ENCODE assay signal across 8 cellular contexts in the genomic region with DNA sequence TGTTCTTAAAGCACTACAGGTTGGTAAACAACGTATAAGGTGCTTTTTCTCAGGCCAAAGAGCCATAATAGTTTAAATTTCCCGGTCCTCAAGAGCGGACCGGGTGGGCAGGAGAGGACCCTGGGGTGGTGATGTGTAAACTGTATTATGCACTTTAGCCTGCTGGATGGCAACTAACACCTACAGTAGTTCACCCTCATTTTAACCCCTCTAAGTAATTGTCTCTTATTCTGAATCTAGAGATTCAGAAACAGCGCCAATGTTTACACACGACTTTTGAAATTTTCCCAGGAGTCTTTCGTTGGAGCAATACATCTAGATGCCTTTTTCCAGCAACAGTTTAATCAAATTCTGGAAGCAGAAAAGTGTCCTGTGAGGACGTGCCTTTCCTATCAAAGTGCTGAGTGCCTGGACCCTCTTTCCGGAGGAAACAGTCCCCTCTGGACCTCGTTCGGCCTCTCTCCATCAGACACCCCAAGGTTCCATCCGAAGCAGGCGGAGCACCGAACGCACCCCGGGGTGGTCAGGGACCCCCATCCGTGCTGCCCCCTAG. TPM values are rescaled to one million over a fixed set of nuclear protein-coding genes. Genes with fewer than 3 reads are reported as not detected.
DNase-seq lines count a peak whose midpoint lies in the region; ATAC-seq, FAIRE-seq and TF ChIP-seq lines count a peak whose summit lies in the region.

No MANE protein-coding gene starts in this region.

- H3K27me3 ChIP-seq in Caco-2 (replicated peaks; ENCODE audit: control insufficient read depth, insufficient read depth, low read length) (no peaks in the 10 kb centered on the region), NT2/D1 (ENCODE audit: insufficient read depth, insufficient read length) (peaks cover 57% of the 10 kb centered on the region), endothelial cell of umbilical vein (ENCODE audit: control insufficient read depth in 2 of 2, insufficient read depth in 2 of 2, low read length in 2 of 2) (peaks cover 2 to 21% of the 10 kb centered on the region in 2 experiments)

- no peaks in the 10 kb centered on the region for H3K36me3 ChIP-seq in Caco-2 (ENCODE audit: control insufficient read depth, insufficient read depth, low read length)
- H3K36me3 ChIP-seq in NT2/D1 (ENCODE audit: insufficient read depth, insufficient read length, low read length) = no peaks in the 10 kb centered on the region
- no peaks in the 10 kb centered on the region for H3K36me3 ChIP-seq in endothelial cell of umbilical vein (ENCODE audit: control insufficient read depth in 2 of 2, extremely low read depth in 1 of 2, insufficient read depth in 2 of 2, low read length in 2 of 2)

- BruUV-seq in Caco-2 (replicated peaks; lab: Mats Ljungman, UMichigan) = TSS peak; percentile 66
- BruUV-seq in endothelial cell of umbilical vein (replicated peaks; lab: Mats Ljungman, UMichigan) = no TSS peak

- no peak for TF ChIP-seq CTCF in Caco-2 (IDR thresholded peaks at IDR 0.05; ENCODE audit: insufficient read depth in 1 of 2, low read depth in 1 of 2, low read length in 1 of 2, severe bottlenecking in 1 of 2, unreplicated experiment in 1 of 2)
- peak in 1 of 2 donors; percentile 0 for TF ChIP-seq CTCF in endothelial cell of umbilical vein (IDR thresholded peaks at IDR 0.05; ENCODE audit: extremely low read depth in 1 of 2, insufficient read depth in 1 of 2, low read depth in 1 of 2, low read length in 2 of 2)
- no peak for TF ChIP-seq CTCF in osteocyte (IDR thresholded peaks at IDR 0.05)

- H3K27me3 Mint-ChIP-seq in Caco-2 (ENCODE audit: insufficient read depth, unreplicated experiment) (no peaks in the 10 kb centered on the region), osteocyte (ENCODE audit: unreplicated experiment) (peaks cover 54% of the 10 kb centered on the region)

- H3K9ac ChIP-seq in NT2/D1 (ENCODE audit: insufficient read length, low read depth) = peak overlapping the region; percentile 56
- peak overlapping the region; percentile 43 for H3K9ac ChIP-seq in endothelial cell of umbilical vein (replicated peaks; ENCODE audit: extremely low read depth, insufficient read depth, low read length)

- intact Hi-C loops in Caco-2 (cut with micrococcal nuclease; ENCODE audit: unreplicated experiment) = loop anchor here (1.0 to 10.0 kb wide), 3 partner anchors 38 to 397 kb away; partner anchors contain the start of genes MARVELD2 and SLC30A5
- intact Hi-C loops in endothelial cell of umbilical vein (cut with micrococcal nuclease) = loop anchor here (2.0 kb wide), 3 partner anchors 15 to 77 kb away; partner anchors contain the start of gene MARVELD2

- dilution Hi-C loops in endothelial cell of umbilical vein (cut with MboI; ENCODE audit: extremely low pct_ligation_motif_present, low sequenced_read_pairs) = no loop called here

- no peak for ATAC-seq in HG02973 (IDR thresholded peaks at IDR 0.05; ENCODE audit: unreplicated experiment)
- ATAC-seq in HG03457 (IDR thresholded peaks at IDR 0.05; ENCODE audit: unreplicated experiment) = no peak
- ATAC-seq in HG03045 (IDR thresholded peaks at IDR 0.05; ENCODE audit: unreplicated experiment) = no peak
- no peak for ATAC-seq in HG03280 (IDR thresholded peaks at IDR 0.05; ENCODE audit: unreplicated experiment)

- TF ChIP-seq POLR2A in endothelial cell of umbilical vein (IDR thresholded peaks at IDR 0.05; ENCODE audit: low read depth, low read length) = no peak

- peak overlapping the region; percentile 99 for H3K4me3 ChIP-seq in Caco-2 (ENCODE audit: low read depth, low read length)
- peak overlapping the region; percentile 61 for H3K4me3 ChIP-seq in NT2/D1 (ENCODE audit: insufficient read length, low read depth)
- peak overlapping the region; percentile 44 to 91 (median 72) for H3K4me3 ChIP-seq in endothelial cell of umbilical vein (replicated peaks in 1 of 3; ENCODE audit: insufficient read depth in 1 of 3, low read depth in 1 of 3, low read length in 3 of 3)

- H3K27ac Mint-ChIP-seq in Caco-2 (ENCODE audit: unreplicated experiment) (peak overlapping the region; percentile 100), osteocyte (ENCODE audit: unreplicated experiment) (no peak overlapping the region)

- H3K4me1 Mint-ChIP-seq in Caco-2 (ENCODE audit: low read depth, unreplicated experiment) (peaks cover 40% of the 10 kb centered on the region), osteocyte (ENCODE audit: unreplicated experiment) (peaks cover 7% of the 10 kb centered on the region)

- no peaks in the 10 kb centered on the region for H4K20me1 ChIP-seq in endothelial cell of umbilical vein (replicated peaks; ENCODE audit: control insufficient read depth, extremely low read depth, insufficient read depth, low read length)

- peaks cover 35% of the 10 kb centered on the region for H3K36me3 Mint-ChIP-seq in Caco-2 (ENCODE audit: insufficient read depth, unreplicated experiment)
- no peaks in the 10 kb centered on the region for H3K36me3 Mint-ChIP-seq in osteocyte (ENCODE audit: unreplicated experiment)

- no peak overlapping the region for H3K27ac ChIP-seq in endothelial cell of umbilical vein (ENCODE audit: insufficient read depth, low read depth, low read length)

- H3K4me3 Mint-ChIP-seq in Caco-2 (ENCODE audit: unreplicated experiment) = peak overlapping the region; percentile 100
- peak overlapping the region; percentile 81 for H3K4me3 Mint-ChIP-seq in osteocyte (ENCODE audit: unreplicated experiment)

- H3K9me3 ChIP-seq in Caco-2 = no peaks in the 10 kb centered on the region
- H3K9me3 ChIP-seq in NT2/D1 (ENCODE audit: insufficient read depth, low read length) = no peaks in the 10 kb centered on the region
- no peaks in the 10 kb centered on the region for H3K9me3 ChIP-seq in endothelial cell of umbilical vein (replicated peaks; ENCODE audit: control insufficient read depth, insufficient read depth, low read length)

- DNase-seq in Caco-2 = no peak
- no peak for DNase-seq in NT2/D1 (ENCODE audit: low read depth, low spot score)
- no peak for DNase-seq in endothelial cell of umbilical vein (ENCODE audit: low read depth, low spot score)
- no peak for DNase-seq in osteocyte (ENCODE audit: extremely low spot score, unreplicated experiment)

- H3K9me1 ChIP-seq in endothelial cell of umbilical vein (replicated peaks; ENCODE audit: control insufficient read depth, extremely low read depth, insufficient read depth, low read length) = no peaks in the 10 kb centered on the region

- H2AFZ ChIP-seq in endothelial cell of umbilical vein (ENCODE audit: low read depth, low read length) = peak overlapping the region; percentile 91

- peaks cover 34% of the 10 kb centered on the region for H3K4me1 ChIP-seq in Caco-2
- no peaks in the 10 kb centered on the region for H3K4me1 ChIP-seq in NT2/D1 (ENCODE audit: insufficient read depth, insufficient read length)
- H3K4me1 ChIP-seq in endothelial cell of umbilical vein (ENCODE audit: control insufficient read depth, extremely low read depth, insufficient read depth, low read length) = peaks cover 5% of the 10 kb centered on the region

- FAIRE-seq in endothelial cell of umbilical vein (lab: Jason Lieb, UNC) = peak; percentile 18

- POLR2A ChIA-PET in Caco-2 (lab: Charles Lee) = interaction anchor here (1.2 kb wide), 1 partner anchor 40 kb away, joined by 4 read pairs; no protein-coding TSS in a partner anchor
- POLR2A ChIA-PET in endothelial cell of umbilical vein (lab: Charles Lee) = no interaction called here

- no peaks in the 10 kb centered on the region for H3K79me2 ChIP-seq in endothelial cell of umbilical vein (ENCODE audit: control insufficient read depth, insufficient read depth, low read length)

- CTCF ChIA-PET in Caco-2 (lab: Charles Lee) (no interaction called here), endothelial cell of umbilical vein (lab: Charles Lee) (no interaction called here)

- peak overlapping the region; percentile 89 for H3K4me2 ChIP-seq in endothelial cell of umbilical vein (ENCODE audit: insufficient read depth, low read length)

- H3K9me3 Mint-ChIP-seq in Caco-2 (ENCODE audit: unreplicated experiment) (no peaks in the 10 kb centered on the region), osteocyte (ENCODE audit: unreplicated experiment) (no peaks in the 10 kb centered on the region)

TF ChIP-seq in endothelial cell of umbilical vein, 7 proteins besides CTCF, POLR2A, EP300 and RAD21:
- TF ChIP-seq JUN (IDR thresholded peaks at IDR 0.05; ENCODE audit: borderline replicate concordance, insufficient read depth, insufficient read length, low read depth) (no peak), FOS (IDR thresholded peaks at IDR 0.05; ENCODE audit: borderline replicate concordance, insufficient read depth, low read length) (no peak), MYC (IDR thresholded peaks at IDR 0.05; ENCODE audit: low read depth, low read length) (no peak), GATA2 (IDR thresholded peaks at IDR 0.05; ENCODE audit: insufficient read depth, insufficient read length, low read depth, low read length) (no peak)
- TF ChIP-seq, protein P1, sequence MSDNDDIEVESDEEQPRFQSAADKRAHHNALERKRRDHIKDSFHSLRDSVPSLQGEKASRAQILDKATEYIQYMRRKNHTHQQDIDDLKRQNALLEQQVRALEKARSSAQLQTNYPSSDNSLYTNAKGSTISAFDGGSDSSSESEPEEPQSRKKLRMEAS (IDR thresholded peaks at IDR 0.05; ENCODE audit: insufficient read depth, insufficient read length) = no peak

RNA-seq across cellular contexts. Expression of gene OCLN, which starts 0.7 kb away (rescaled TPM):
- total RNA-seq in Caco-2 (2022) (174 and 184 TPM in 2 replicates), endothelial cell of umbilical vein (18.2 and 22.3 TPM in 2 replicates), osteocyte (4.4 and 4.5 TPM in 2 replicates)
- polyA plus RNA-seq in endothelial cell of umbilical vein = 9.6 and 11.2 TPM in 2 replicates
- polyA plus RNA-seq in endothelial cell of umbilical vein (2011; cell fraction: cytosol; rRNA removed) = 6.7 and 7.6 TPM in 2 replicates
- 14.6 and 18.6 TPM in 2 replicates for polyA plus RNA-seq in endothelial cell of umbilical vein (2011; cell fraction: nucleus; rRNA removed)
- 4.6 and 5.6 TPM in 2 replicates for polyA plus RNA-seq in endothelial cell of umbilical vein (2012)
- 48.1 and 58.5 TPM in 2 replicates for polyA minus RNA-seq in endothelial cell of umbilical vein
- polyA minus RNA-seq in endothelial cell of umbilical vein (2011; cell fraction: cytosol; rRNA and poly(A)+ RNA removed) = 0.92 TPM
- 16.9 and 22.0 TPM in 2 replicates for polyA minus RNA-seq in endothelial cell of umbilical vein (2011; cell fraction: nucleus; rRNA and poly(A)+ RNA removed)
